20 cellular contexts compared by ENCODE assay signal in genomic region chr2:186327251-186327868, GRCh38.
DNase-seq lines count a peak whose midpoint lies in the region; ATAC-seq and TF ChIP-seq lines count a peak whose summit lies in the region.
"Had no signal": no experiment of that assay in that cellular context is flagged by ENCODE, and none has a peak within 500 bp of the region (broad histone marks: within the 10 kb centered on the region; RNA-seq: fewer than 3 reads in every experiment).

No MANE protein-coding gene starts in this region.

- no peaks in the 10 kb centered on the region for H3K4me1 ChIP-seq in iPS-18a (ENCODE audit: control insufficient read depth, low read depth, low read length)
- H3K4me1 ChIP-seq: BLaER1, left lung, stomach had no signal

- no peaks in the 10 kb centered on the region for H3K27me3 ChIP-seq in iPS-18a (ENCODE audit: control insufficient read depth, insufficient read depth, low read length)
- H3K27me3 ChIP-seq: BLaER1, brain microvascular endothelial cell, left lung, stomach had no signal

- H3K4me3 ChIP-seq in iPS-18a (ENCODE audit: low read length): no peak overlapping the region
- H3K4me3 ChIP-seq: BLaER1, left lung, PC-9, stomach had no signal

- peak; percentile 68 for ATAC-seq in GM19043 (IDR thresholded peaks at IDR 0.05; ENCODE audit: low read depth, unreplicated experiment)
- ATAC-seq in GM21737 (IDR thresholded peaks at IDR 0.05; ENCODE audit: unreplicated experiment): peak; percentile 67
- peak; percentile 83 for ATAC-seq in HG03159 (IDR thresholded peaks at IDR 0.05; ENCODE audit: unreplicated experiment)
- no peak for ATAC-seq in GM18505 (IDR thresholded peaks at IDR 0.05; ENCODE audit: unreplicated experiment)
- no peak for ATAC-seq in sciatic nerve
- ATAC-seq: left lung; naive thymus-derived CD8-positive, alpha-beta T cell; T-cell had no signal

- no peaks in the 10 kb centered on the region for H3K36me3 ChIP-seq in iPS-18a (ENCODE audit: control insufficient read depth, low read depth, low read length)
- H3K36me3 ChIP-seq: BLaER1, brain microvascular endothelial cell, left lung, stomach had no signal

- H3K9me3 ChIP-seq in iPS-18a (ENCODE audit: control insufficient read depth, low read depth, low read length): no peaks in the 10 kb centered on the region

- TF ChIP-seq POLR2A in GM18505 (IDR thresholded peaks at IDR 0.05; ENCODE audit: borderline replicate concordance, extremely low read depth, insufficient read depth, insufficient read length): no peak

- peak overlapping the region; percentile 10 for H3K27ac ChIP-seq in iPS-18a (ENCODE audit: low read length)
- H3K27ac ChIP-seq: BLaER1, brain microvascular endothelial cell, HL-60, left lung, stomach had no signal

- H3K9ac ChIP-seq in iPS-18a (ENCODE audit: low read length): no peak overlapping the region
- H3K9ac ChIP-seq: BLaER1 had no signal

- no peak for DNase-seq in NCI-H510A (lab: John Stamatoyannopoulos, UW)
- no peak for DNase-seq in NOMO-1 treated with DMSO at 0.1 percent for 48 hours (lab: John Stamatoyannopoulos, UW; ENCODE audit: unreplicated experiment)
- no peak for DNase-seq in sciatic nerve (ENCODE audit: low spot score)
- DNase-seq: activated CD4-positive, alpha-beta T cell treated with anti-CD3 and anti-CD28 coated beads, Interleukin-2, amount 10 ng/mL, durations not matched to agents 7 days and 5 days; brain microvascular endothelial cell; EL; left lung; naive thymus-derived CD8-positive, alpha-beta T cell; NCI-H2171 treated with DMSO at 0.1 percent for 48 hours; PC-9; retina; stomach; T-cell had no signal

- intact Hi-C loops in sciatic nerve (cut with DNase I): no loop called here

Comparison
In these comparisons a context has a peak if more than half of its experiments do, and no peak if none do; other contexts are left out.
1. ATAC-seq: peak in GM19043 (single experiment), GM21737 (single experiment) and HG03159 (single experiment); none in GM18505 (single experiment) and sciatic nerve (single experiment).